ENCODE assay signal across 4 cellular contexts in genomic region chr2:131503587-131503986, GRCh38. TPM values are rescaled to one million over a fixed set of nuclear protein-coding genes. Genes with fewer than 3 reads are reported as not detected.
"Had no signal": no experiment of that assay in that cellular context is flagged by ENCODE, and none has a peak within 500 bp of the region (broad histone marks: within the 10 kb centered on the region; RNA-seq: fewer than 3 reads in every experiment).

No MANE protein-coding gene starts in this region.

RNA-seq across cellular contexts. Expression of gene CCDC74A, which starts 24.1 kb away (rescaled TPM):
- polyA plus RNA-seq: IgD-negative memory B cell had no signal

RNA-seq across cellular contexts. Expression of gene TUBA3D, which starts 27.7 kb away (rescaled TPM):
- total RNA-seq: K562, M059J, SK-MEL-5 had no signal
- polyA plus RNA-seq: IgD-negative memory B cell, K562 had no signal
